ENCODE assay signal across 11 cellular contexts in the genomic region with DNA sequence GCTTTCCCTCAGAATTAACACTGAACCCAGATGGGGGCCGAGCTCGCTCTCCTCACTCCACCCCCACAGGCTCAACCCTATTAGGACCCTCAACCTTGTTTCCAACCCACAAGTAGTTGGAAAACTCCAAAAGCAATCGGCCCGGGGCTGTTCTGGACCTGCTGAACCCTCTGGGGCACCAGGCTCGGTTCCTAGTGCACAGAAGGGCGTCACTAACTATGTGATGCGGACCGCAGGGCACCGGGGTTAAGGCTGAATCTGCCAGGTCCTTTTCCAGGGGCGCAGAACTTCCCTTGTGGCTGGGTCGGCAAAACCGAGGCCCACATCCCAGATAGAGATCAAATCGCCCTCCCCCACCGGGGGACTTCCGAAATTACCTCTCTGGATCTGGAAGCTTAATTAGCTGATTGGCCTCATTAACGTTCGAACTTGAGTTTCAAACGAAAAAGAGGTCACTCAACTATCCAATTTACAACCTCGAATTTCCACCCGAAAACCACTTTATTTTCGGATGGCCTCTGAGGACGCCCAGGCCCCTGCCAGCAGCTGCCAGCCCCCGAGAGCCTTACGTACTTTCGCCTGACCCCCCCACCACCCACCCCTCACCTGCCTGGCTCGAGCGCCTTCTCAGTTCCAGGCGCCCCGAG. TPM values are rescaled to one million over a fixed set of nuclear protein-coding genes. Genes with fewer than 3 reads are reported as not detected.
DNase-seq lines count a peak whose midpoint lies in the region; ATAC-seq, FAIRE-seq and TF ChIP-seq lines count a peak whose summit lies in the region.
"Had no signal": no experiment of that assay in that cellular context is flagged by ENCODE, and none has a peak within 500 bp of the region (broad histone marks: within the 10 kb centered on the region; RNA-seq: fewer than 3 reads in every experiment).

No MANE protein-coding gene starts in this region.

- H3K9ac ChIP-seq in kidney (ENCODE audit: low read length in 2 of 2), result peak overlapping the region; percentile 22 to 35

- H3K4me3 Mint-ChIP-seq in effector memory CD8-positive, alpha-beta T cell, result peak overlapping the region in 1 of 2 donors; percentile 28

- in situ Hi-C loops in astrocyte of the cerebellum (cut with HindIII; ENCODE audit: low sequenced_read_pairs), result loop anchor here (5.0 kb wide), 1 partner anchor 53 kb away; no protein-coding TSS in a partner anchor

- H3K36me3 ChIP-seq in DOHH2 (ENCODE audit: control insufficient read depth, low read length), result no peaks in the 10 kb centered on the region
- no peaks in the 10 kb centered on the region for H3K36me3 ChIP-seq in kidney (ENCODE audit: control insufficient read depth in 1 of 2, insufficient read depth in 2 of 2, low read length in 2 of 2)
- H3K36me3 ChIP-seq: esophagus muscularis mucosa had no signal

- peaks cover 3% of the 10 kb centered on the region for H3K36me3 Mint-ChIP-seq in effector memory CD8-positive, alpha-beta T cell (ENCODE audit: insufficient read depth)
- H3K36me3 Mint-ChIP-seq: CD8-positive, alpha-beta memory T cell had no signal

- H3K9me3 Mint-ChIP-seq in effector memory CD8-positive, alpha-beta T cell, result no peaks in the 10 kb centered on the region
- H3K9me3 Mint-ChIP-seq: CD8-positive, alpha-beta memory T cell had no signal

- intact Hi-C loops in kidney (cut with DNase I) (no loop called here), posterior vena cava (cut with DNase I) (no loop called here)

- peak overlapping the region; percentile 33 for H3K4me2 ChIP-seq in DOHH2 (ENCODE audit: low read length)

- DNase-seq in astrocyte of the cerebellum (ENCODE audit: low read depth), result no peak
- no peak for DNase-seq in kidney
- DNase-seq in posterior vena cava (ENCODE audit: low spot score), result peak; percentile 72
- no peak for DNase-seq in NCI-H82 (lab: John Stamatoyannopoulos, UW)
- DNase-seq in effector memory CD8-positive, alpha-beta T cell, result no peak
- DNase-seq in ureter (ENCODE audit: low spot score), result no peak
- DNase-seq: CD8-positive, alpha-beta memory T cell had no signal

- no peak overlapping the region for H3K27ac Mint-ChIP-seq in effector memory CD8-positive, alpha-beta T cell

- H3K9me2 ChIP-seq in DOHH2 (replicated peaks; ENCODE audit: control insufficient read depth, low read length), result no peaks in the 10 kb centered on the region

- H3K27ac ChIP-seq in DOHH2 (ENCODE audit: low read depth, low read length) (no peak overlapping the region), kidney (ENCODE audit: low read depth in 2 of 2, low read length in 2 of 2) (peak overlapping the region in 1 of 2 donors; percentile 45)
- H3K27ac ChIP-seq: esophagus muscularis mucosa had no signal

- H3K4me1 ChIP-seq in DOHH2 (ENCODE audit: control insufficient read depth, low read length) (peaks cover 18% of the 10 kb centered on the region), kidney (ENCODE audit: control insufficient read depth in 1 of 2, insufficient read depth in 1 of 2, low read depth in 1 of 2, low read length in 2 of 2) (peaks cover 23 to 25% of the 10 kb centered on the region in 2 donors)

- peaks cover 51% of the 10 kb centered on the region for H3K27me3 ChIP-seq in DOHH2 (ENCODE audit: control insufficient read depth, low read length)

- H3K9me3 ChIP-seq in DOHH2 (ENCODE audit: control insufficient read depth, insufficient read depth, low read length), result no peaks in the 10 kb centered on the region
- no peaks in the 10 kb centered on the region for H3K9me3 ChIP-seq in kidney (ENCODE audit: control insufficient read depth in 1 of 2, low read length in 2 of 2)
- H3K9me3 ChIP-seq: esophagus muscularis mucosa had no signal

- H3K4me1 Mint-ChIP-seq in effector memory CD8-positive, alpha-beta T cell (ENCODE audit: low read depth in 2 of 2), result no peaks in the 10 kb centered on the region

- H3K27me3 Mint-ChIP-seq in effector memory CD8-positive, alpha-beta T cell, result peaks cover 49 to 68% of the 10 kb centered on the region in 2 donors

- no peak for FAIRE-seq in kidney (lab: Jason Lieb, UNC)

- no peaks in the 10 kb centered on the region for H3F3A ChIP-seq in DOHH2 (ENCODE audit: control insufficient read depth, insufficient read depth)

- no peak for ATAC-seq in effector memory CD8-positive, alpha-beta T cell (replicated peaks)
- ATAC-seq in GM18517 (IDR thresholded peaks at IDR 0.05; ENCODE audit: unreplicated experiment), result no peak

- H3K4me3 ChIP-seq in DOHH2 (ENCODE audit: low read length), result peak overlapping the region; percentile 38; the same call in 1 of the 2 replicates
- H3K4me3 ChIP-seq in astrocyte of the cerebellum (ENCODE audit: low read depth, low read length), result peak overlapping the region; percentile 51
- H3K4me3 ChIP-seq in kidney (ENCODE audit: low read length in 2 of 2), result peak overlapping the region; percentile 32 to 53

- H4K20me1 ChIP-seq in DOHH2 (ENCODE audit: control insufficient read depth, insufficient read depth, low read depth, low read length), result no peaks in the 10 kb centered on the region

- no peaks in the 10 kb centered on the region for H3K79me2 ChIP-seq in DOHH2 (ENCODE audit: control insufficient read depth, low read length)

- no peak for TF ChIP-seq CTCF in DOHH2 (IDR thresholded peaks at IDR 0.05; ENCODE audit: low read depth, low read length, poor library complexity, severe bottlenecking)
- no peak for TF ChIP-seq CTCF in astrocyte of the cerebellum (IDR thresholded peaks at IDR 0.05; ENCODE audit: low read depth, low read length, missing control alignments)
- TF ChIP-seq CTCF in kidney (IDR thresholded peaks at IDR 0.05; ENCODE audit: borderline replicate concordance, extremely low read depth, insufficient read depth), result no peak

RNA-seq across cellular contexts. Expression of gene SHANK2, which starts 1.7 kb away (rescaled TPM):
- total RNA-seq in kidney (57.8 TPM), posterior vena cava (under 1 TPM; 0.51 to 0.67 TPM), ureter (77.1 TPM)
- polyA plus RNA-seq in kidney (ENCODE audit: insufficient read depth, low read depth, low replicate concordance), result 4.0 TPM
- total RNA-seq: CD8-positive, alpha-beta memory T cell; T-helper 1 cell treated with Interleukin-12 subunit alpha and Interleukin-12 subunit beta and Interleukin-4 antibody, amounts not matched to agents 30 ng/mL and 1 ng/mL, for 36 hours had no signal
- polyA plus RNA-seq: CD8-positive, alpha-beta memory T cell had no signal

Comparison
In these comparisons a context has a peak if more than half of its experiments do, and no peak if none do; other contexts are left out.
1. RNA of gene SHANK2, which starts 1.7 kb away (total RNA-seq): 77.1 TPM in ureter (single experiment) and 57.8 TPM in kidney (single experiment); 0.51 to 0.67 TPM in posterior vena cava; every median in the first group is over 10 times any median in the second.
2. Peak in every context shown above with its lines, with median percentiles within 50 percentile points of each other: H3K4me3 ChIP-seq.